Comparison of ENCODE assay signal across 28 cellular contexts in the genomic region with DNA sequence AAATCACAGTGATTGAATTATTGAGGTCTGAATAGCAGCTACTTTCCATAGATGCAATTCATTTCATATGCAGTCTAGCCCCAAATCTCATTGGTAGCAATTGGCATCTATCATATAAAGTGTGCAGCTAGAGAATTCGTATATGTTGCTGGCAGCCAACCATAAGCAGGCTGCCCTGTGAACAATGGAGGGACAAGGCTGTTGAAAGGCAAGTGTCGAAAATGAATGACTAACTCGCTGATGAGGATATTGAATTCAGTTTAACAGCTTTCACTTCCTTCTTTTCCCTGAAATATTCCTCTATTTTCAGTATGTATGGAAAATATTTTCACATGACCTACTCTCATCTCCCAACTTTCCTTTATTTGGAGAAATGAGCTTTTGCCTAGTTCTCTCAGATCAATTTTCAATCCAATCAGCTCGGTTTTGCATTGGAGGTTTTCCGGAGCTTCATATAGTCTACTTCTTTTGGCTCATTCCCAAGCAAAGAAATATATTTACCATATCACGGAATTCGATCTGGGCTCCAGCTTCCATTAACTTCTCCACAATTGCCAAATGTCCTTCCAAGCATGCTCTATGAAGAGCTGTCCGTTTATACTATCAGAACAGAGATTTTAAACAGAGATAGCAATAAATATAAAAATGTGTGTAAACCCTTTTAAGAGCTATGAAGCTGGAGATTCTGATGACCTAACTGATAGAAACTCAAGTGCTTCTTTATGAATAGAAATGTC. TPM values are rescaled to one million over a fixed set of nuclear protein-coding genes. Genes with fewer than 3 reads are reported as not detected.
A peak's percentile ranks its signal among the peaks of the same experiment; 100 is the strongest.
DNase-seq lines count a peak whose midpoint lies in the region; ATAC-seq and TF ChIP-seq lines count a peak whose summit lies in the region.
"Had no signal": no experiment of that assay in that cellular context is flagged by ENCODE, and none has a peak within 500 bp of the region (broad histone marks: within the 10 kb centered on the region; RNA-seq: fewer than 3 reads in every experiment).

No MANE protein-coding gene starts in this region.

- H3K9me3 ChIP-seq in endodermal cell (ENCODE audit: control insufficient read depth, low read length) (no peaks in the 10 kb centered on the region), trophoblast cell (ENCODE audit: insufficient read depth, low read depth, low read length) (no peaks in the 10 kb centered on the region), gastrocnemius medialis (no peaks in the 10 kb centered on the region)
- H3K9me3 ChIP-seq: right lobe of liver, stomach, tibial nerve had no signal

- ATAC-seq in gastrocnemius medialis, result no peak
- ATAC-seq: activated CD8-positive, alpha-beta T cell treated with anti-CD3 and anti-CD28 coated beads for 36 hours; activated naive CD8-positive, alpha-beta T cell treated with anti-CD3 and anti-CD28 coated beads, Interleukin-2, amount 50 U/mL, for 24 hours; HCT116; HepG2; natural killer cell treated with Interleukin-12 subunit alpha and Interleukin-12 subunit beta and Interleukin-15 and Interleukin-18, amount 100 ng/mL, for 72 hours; right lobe of liver; T-cell had no signal

- H3K27me3 Mint-ChIP-seq in endodermal cell (ENCODE audit: insufficient read depth), result peaks cover 95% of the 10 kb centered on the region

- peaks cover 69% of the 10 kb centered on the region for H3K36me3 ChIP-seq in endodermal cell (ENCODE audit: control insufficient read depth, insufficient read depth, low read length)
- H3K36me3 ChIP-seq in trophoblast cell (ENCODE audit: control insufficient read depth in 1 of 2, insufficient read depth in 2 of 2, low read length in 2 of 2), result peaks cover 10 to 25% of the 10 kb centered on the region in 2 experiments
- H3K36me3 ChIP-seq in gastrocnemius medialis, result peaks cover 0 to 7% of the 10 kb centered on the region in 2 donors
- H3K36me3 ChIP-seq: right lobe of liver, stomach, tibial nerve had no signal

- no peak for TF ChIP-seq CTCF in endodermal cell (conservative IDR thresholded peaks at IDR 0.05)
- TF ChIP-seq CTCF in gastrocnemius medialis (IDR thresholded peaks at IDR 0.05 in 4 of 5, conservative IDR thresholded peaks at IDR 0.05 in 1 of 5), result no peak

- H2AK5ac ChIP-seq in trophoblast cell (ENCODE audit: low read length), result no peak overlapping the region

- intact Hi-C loops in gastrocnemius medialis (cut with DNase I; ENCODE audit: low total_unique reads), result no loop called here

- H3K27me3 ChIP-seq in endodermal cell (ENCODE audit: control insufficient read depth, insufficient read depth, low read length, poor library complexity, severe bottlenecking), result no peaks in the 10 kb centered on the region
- H3K27me3 ChIP-seq in trophoblast cell (ENCODE audit: insufficient read depth, low read length), result no peaks in the 10 kb centered on the region
- H3K27me3 ChIP-seq in gastrocnemius medialis, result no peaks in the 10 kb centered on the region
- H3K27me3 ChIP-seq: right lobe of liver, tibial nerve had no signal

- H2BK12ac ChIP-seq in trophoblast cell (ENCODE audit: low read length), result no peak overlapping the region

- 84 to 87% methylated on average over 4 to 7 of the region's 8 CpGs for WGBS in endodermal cell (ENCODE audit: insufficient coverage in 1 of 2, insufficient read length in 1 of 2), 2 experiments
- no CpG with 5 or more reads among the region's 8 CpGs for WGBS in trophoblast cell (ENCODE audit: extremely low coverage, insufficient coverage, insufficient read length)

- in situ Hi-C loops in gastrocnemius medialis (cut with MboI; ENCODE audit: low sequenced_read_pairs in 4 of 4), result loop anchor here in 3 of 4 donors (5.0 to 10.0 kb wide), 4 partner anchors 47 to 337 kb away; no protein-coding TSS in a partner anchor

- H3K79me2 ChIP-seq in trophoblast cell (ENCODE audit: control insufficient read depth, insufficient read depth, low read length, poor library complexity), result peaks cover 3% of the 10 kb centered on the region

- no peak overlapping the region for H3K23ac ChIP-seq in trophoblast cell (ENCODE audit: low read length)

- H3K4me3 ChIP-seq in endodermal cell (ENCODE audit: low read length) (peak overlapping the region; percentile 86), trophoblast cell (ENCODE audit: low read depth, low read length) (no peak overlapping the region), gastrocnemius medialis (no peak overlapping the region)
- H3K4me3 ChIP-seq: right lobe of liver, stomach, tibial nerve had no signal

- H3K9ac ChIP-seq in endodermal cell (ENCODE audit: extremely low read depth, low read length, poor library complexity, severe bottlenecking), result peak overlapping the region; percentile 89
- H3K9ac ChIP-seq in trophoblast cell (ENCODE audit: low read length), result no peak overlapping the region

- H3K36me3 Mint-ChIP-seq in endodermal cell (ENCODE audit: low read depth), result peaks cover 9% of the 10 kb centered on the region
- H3K36me3 Mint-ChIP-seq: CD4-positive, alpha-beta memory T cell; mesothelial cell of epicardium; natural killer cell treated with Interleukin-12 subunit alpha and Interleukin-12 subunit beta and Interleukin-15 and Interleukin-18, amount 100 ng/mL, for 72 hours; T-cell had no signal

- no peak overlapping the region for H4K8ac ChIP-seq in trophoblast cell (ENCODE audit: low read depth, low read length)

- H4K91ac ChIP-seq in trophoblast cell (ENCODE audit: low read depth, low read length), result no peak overlapping the region

- no peak overlapping the region for H2BK120ac ChIP-seq in trophoblast cell (ENCODE audit: insufficient read depth, low read length, poor library complexity)

- H3K4me2 ChIP-seq in trophoblast cell (ENCODE audit: low read length), result peak overlapping the region; percentile 39

- H3K4me3 Mint-ChIP-seq in endodermal cell, result no peak overlapping the region
- H3K4me3 Mint-ChIP-seq: activated CD8-positive, alpha-beta T cell treated with anti-CD3 and anti-CD28 coated beads for 36 hours; activated naive CD8-positive, alpha-beta T cell treated with anti-CD3 and anti-CD28 coated beads, Interleukin-2, amount 50 U/mL, for 24 hours; CD4-positive, alpha-beta memory T cell; mesothelial cell of epicardium; natural killer cell treated with Interleukin-12 subunit alpha and Interleukin-12 subunit beta and Interleukin-15 and Interleukin-18, amount 100 ng/mL, for 72 hours; T-cell had no signal

- no peak overlapping the region for H2BK5ac ChIP-seq in trophoblast cell (ENCODE audit: low read depth, low read length, poor library complexity)

- H3K27ac ChIP-seq in endodermal cell (ENCODE audit: low read depth, low read length), result no peak overlapping the region
- H3K27ac ChIP-seq in trophoblast cell (ENCODE audit: low read depth, low read length), result no peak overlapping the region
- peak overlapping the region in 2 of 4 donors; percentile 0 to 87 for H3K27ac ChIP-seq in gastrocnemius medialis
- H3K27ac ChIP-seq: HL-60, right lobe of liver, stomach, tibial nerve had no signal

- H3K18ac ChIP-seq in trophoblast cell (ENCODE audit: low read length), result no peak overlapping the region

- H2AFZ ChIP-seq in trophoblast cell (ENCODE audit: insufficient read depth, low read length, poor library complexity), result no peak overlapping the region

- no peak for TF ChIP-seq POLR2A in gastrocnemius medialis (IDR thresholded peaks at IDR 0.05)

- H4K12ac ChIP-seq in trophoblast cell (ENCODE audit: low read depth, low read length), result no peak overlapping the region

- DNase-seq in EH (ENCODE audit: low read depth) (peak; percentile 56), SK-N-DZ (ENCODE audit: low spot score) (peak; percentile 12), endodermal cell (no peak), trophoblast cell (no peak), NCI-H1930 (lab: John Stamatoyannopoulos, UW) (no peak), SIG-M5 (lab: John Stamatoyannopoulos, UW) (no peak), gastrocnemius medialis (no peak)
- DNase-seq: activated CD4-positive, CD25-positive, alpha-beta regulatory T cell treated with anti-CD3 and anti-CD28 coated beads, Interleukin-2, amount 50 U/mL, for 72 hours; activated CD8-positive, alpha-beta T cell treated with anti-CD3 and anti-CD28 coated beads for 36 hours; activated effector memory CD4-positive, alpha-beta T cell treated with Interleukin-2 at 50 U/mL for 16 hours; activated naive CD8-positive, alpha-beta T cell treated with anti-CD3 and anti-CD28 coated beads, Interleukin-2, amount 50 U/mL, for 24 hours; CD4-positive, alpha-beta memory T cell; cortex of kidney; DMS 273 treated with DMSO at 0.1 percent for 48 hours; head of caudate nucleus; NCI-H1092 treated with DMSO at 0.1 percent for 48 hours; NCI-H2029 treated with DMSO at 0.1 percent for 48 hours; NCI-H345; NCI-H774; right lobe of liver; stomach; T-cell had no signal

- H3K4me1 ChIP-seq in endodermal cell (ENCODE audit: control insufficient read depth, insufficient read depth, low read length), result peaks cover 9% of the 10 kb centered on the region
- H3K4me1 ChIP-seq in trophoblast cell (ENCODE audit: control insufficient read depth in 1 of 2, insufficient read depth in 2 of 2, low read length in 2 of 2), result peaks cover 0 to 2% of the 10 kb centered on the region in 2 experiments
- peaks cover 26 to 37% of the 10 kb centered on the region in 2 donors for H3K4me1 ChIP-seq in gastrocnemius medialis
- H3K4me1 ChIP-seq: right lobe of liver, tibial nerve had no signal

- no peaks in the 10 kb centered on the region for H3K9me3 Mint-ChIP-seq in endodermal cell
- H3K9me3 Mint-ChIP-seq: activated CD8-positive, alpha-beta T cell treated with anti-CD3 and anti-CD28 coated beads for 36 hours; activated naive CD8-positive, alpha-beta T cell treated with anti-CD3 and anti-CD28 coated beads, Interleukin-2, amount 50 U/mL, for 24 hours; mesothelial cell of epicardium; natural killer cell treated with Interleukin-12 subunit alpha and Interleukin-12 subunit beta and Interleukin-15 and Interleukin-18, amount 100 ng/mL, for 72 hours; T-cell had no signal

- peaks cover 9% of the 10 kb centered on the region for H3K79me1 ChIP-seq in trophoblast cell (ENCODE audit: low read length)

- no peak overlapping the region for H3K27ac Mint-ChIP-seq in endodermal cell
- H3K27ac Mint-ChIP-seq: activated CD8-positive, alpha-beta T cell treated with anti-CD3 and anti-CD28 coated beads for 36 hours; activated naive CD8-positive, alpha-beta T cell treated with anti-CD3 and anti-CD28 coated beads, Interleukin-2, amount 50 U/mL, for 24 hours; mesothelial cell of epicardium; natural killer cell treated with Interleukin-12 subunit alpha and Interleukin-12 subunit beta and Interleukin-15 and Interleukin-18, amount 100 ng/mL, for 72 hours; T-cell had no signal

- no peak overlapping the region for H3K14ac ChIP-seq in trophoblast cell (ENCODE audit: low read length)

- no peak overlapping the region for H3K4ac ChIP-seq in trophoblast cell (ENCODE audit: low read depth, low read length)

- H3K4me1 Mint-ChIP-seq in endodermal cell, result peaks cover 47% of the 10 kb centered on the region
- H3K4me1 Mint-ChIP-seq: activated naive CD8-positive, alpha-beta T cell treated with anti-CD3 and anti-CD28 coated beads, Interleukin-2, amount 50 U/mL, for 24 hours; CD4-positive, alpha-beta memory T cell; T-cell had no signal

RNA-seq across cellular contexts. Expression of gene ANKRD1, which starts 3.5 kb away (rescaled TPM):
- polyA plus RNA-seq in SK-N-DZ (2014; cell fraction: cytosol; rRNA removed), result not detected in 2 replicates
- not detected in 2 replicates for polyA plus RNA-seq in SK-N-DZ (2014; cell fraction: nucleus; rRNA removed)
- total RNA-seq in endodermal cell (10 to 100 TPM; 19.6 to 42.6 TPM), gastrocnemius medialis (100 to 1,000 TPM in 2 of 4 donors, 10 to 100 TPM in 2; 18.6 to 168 (median 98.5) TPM)
- polyA plus RNA-seq in endodermal cell (2013, experiment 1 of 2), result 40.5 TPM
- polyA plus RNA-seq in endodermal cell (2013, experiment 2 of 2), result 73.8 TPM
- polyA plus RNA-seq in trophoblast cell (2013), result 319 and 331 TPM in 2 replicates
- total RNA-seq: activated CD8-positive, alpha-beta T cell treated with anti-CD3 and anti-CD28 coated beads for 36 hours; CD4-positive, alpha-beta memory T cell; natural killer cell treated with Interleukin-12 subunit alpha and Interleukin-12 subunit beta and Interleukin-15 and Interleukin-18, amount 100 ng/mL, for 72 hours; T-cell; tibial nerve had no signal
- polyA plus RNA-seq: CD4-positive, alpha-beta memory T cell had no signal

RNA-seq across cellular contexts. Expression of gene RPP30, which starts 45.6 kb away (rescaled TPM):
- 87.9 and 96.2 TPM in 2 replicates for polyA plus RNA-seq in SK-N-DZ (2014; cell fraction: cytosol; rRNA removed)
- 89.0 and 92.9 TPM in 2 replicates for polyA plus RNA-seq in SK-N-DZ (2014; cell fraction: nucleus; rRNA removed)
- total RNA-seq in endodermal cell (10 to 100 TPM; 58.3 to 62.4 TPM), gastrocnemius medialis (10 to 100 TPM; 20.4 to 44.9 (median 31.3) TPM)
- polyA plus RNA-seq in endodermal cell (2013, experiment 1 of 2), result 91.0 TPM
- polyA plus RNA-seq in endodermal cell (2013, experiment 2 of 2), result 75.3 TPM
- 48.8 and 50.6 TPM in 2 replicates for polyA plus RNA-seq in trophoblast cell (2013)

RNA-seq across cellular contexts. Expression of gene HTR7, which starts 59.6 kb away (rescaled TPM):
- polyA plus RNA-seq in SK-N-DZ (2014; cell fraction: cytosol; rRNA removed), result 0.26 and 0.62 TPM in 2 replicates
- 0.11 TPM in 1 of 2 replicates, not detected in the other for polyA plus RNA-seq in SK-N-DZ (2014; cell fraction: nucleus; rRNA removed)
- total RNA-seq in endodermal cell (1 to 10 TPM in 1 of 2 donors, under 1 TPM in 1; 0.70 to 7.3 TPM), gastrocnemius medialis (1 to 10 TPM in 1 of 4 donors, under 1 TPM in 2, not detected in 1; 0.61 to 1.2 (median 0.85) TPM)
- polyA plus RNA-seq in endodermal cell (2013, experiment 1 of 2), result 1.2 TPM
- polyA plus RNA-seq in endodermal cell (2013, experiment 2 of 2), result 0.87 TPM
- polyA plus RNA-seq in trophoblast cell (2013), result 1.1 and 1.2 TPM in 2 replicates
- total RNA-seq: activated CD8-positive, alpha-beta T cell treated with anti-CD3 and anti-CD28 coated beads for 36 hours; CD4-positive, alpha-beta memory T cell had no signal
- polyA plus RNA-seq: CD4-positive, alpha-beta memory T cell; HepG2 had no signal

Comparison
In these comparisons a context has a peak if more than half of its experiments do, and no peak if none do; other contexts are left out.
1. DNase-seq: peak in EH (single experiment) and SK-N-DZ (single experiment); none in endodermal cell (single experiment), trophoblast cell (0 of 2), NCI-H1930 (0 of 2), SIG-M5 (single experiment) and gastrocnemius medialis (0 of 2).